8 cellular contexts compared by ENCODE assay signal in the genomic region with DNA sequence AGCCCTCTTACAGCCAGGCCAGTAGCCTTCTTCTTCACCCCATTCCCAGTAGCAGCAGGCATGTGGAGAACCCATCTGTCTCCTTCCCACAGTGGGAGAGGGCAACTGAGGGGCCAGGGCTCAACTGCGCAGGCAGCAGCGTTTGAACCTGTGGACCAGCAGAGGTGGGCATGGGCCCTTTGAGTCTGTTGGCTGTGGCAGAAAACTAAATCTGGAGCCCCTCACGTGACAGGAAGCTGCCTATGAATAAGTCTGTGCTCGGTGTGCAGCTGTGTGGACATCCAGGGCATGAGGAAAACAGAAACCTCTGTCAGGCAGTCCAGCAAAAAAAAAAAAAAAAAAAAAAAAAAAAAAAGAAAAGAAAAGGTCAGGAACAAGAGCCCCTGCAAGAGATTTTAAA.
DNase-seq lines count a peak whose midpoint lies in the region; ATAC-seq and TF ChIP-seq lines count a peak whose summit lies in the region.

No MANE protein-coding gene starts in this region.

- H3K9me3 ChIP-seq in ovary = no peaks in the 10 kb centered on the region

- no peak for TF ChIP-seq POLR2A in ovary (IDR thresholded peaks at IDR 0.05)

- H3K4me1 ChIP-seq in ovary (ENCODE audit: insufficient read depth) = no peaks in the 10 kb centered on the region

- 50 to 55% (median 52%) methylated on average over 4 of the region's 4 CpGs for WGBS in ovary, 3 donors

- intact Hi-C loops in ovary (cut with DNase I) = no loop called here

- H3K27ac Mint-ChIP-seq in stimulated activated naive CD8-positive, alpha-beta T cell treated with anti-CD3 and anti-CD28 coated beads, Interleukin-15, amount 100 ng/mL, for 72 hours = no peak overlapping the region
- no peak overlapping the region for H3K27ac Mint-ChIP-seq in stimulated activated naive B cell treated with anti-CD40 and anti-IgM and Interleukin-4, amounts not matched to agents 10 μg/mL and 1 μg/mL and 100 μg/mL, for 72 hours

- H3K27me3 Mint-ChIP-seq in stimulated activated naive CD8-positive, alpha-beta T cell treated with anti-CD3 and anti-CD28 coated beads, Interleukin-15, amount 100 ng/mL, for 72 hours = no peaks in the 10 kb centered on the region
- H3K27me3 Mint-ChIP-seq in stimulated activated naive B cell treated with anti-CD40 and anti-IgM and Interleukin-4, amounts not matched to agents 10 μg/mL and 1 μg/mL and 100 μg/mL, for 72 hours = no peaks in the 10 kb centered on the region

- H3K36me3 ChIP-seq in ovary = no peaks in the 10 kb centered on the region

- peak; percentile 67 for ATAC-seq in stimulated activated naive CD8-positive, alpha-beta T cell treated with anti-CD3 and anti-CD28 coated beads, Interleukin-15, amount 100 ng/mL, for 72 hours
- ATAC-seq in stimulated activated naive CD8-positive, alpha-beta T cell treated with anti-CD3 and anti-CD28 coated beads, Interleukin-15, Interleukin-2, amounts not matched to agents 100 U/mL and 50 U/mL, for 24 hours = no peak
- ATAC-seq in HG02938 (IDR thresholded peaks at IDR 0.05; ENCODE audit: unreplicated experiment) = peak; percentile 78
- ATAC-seq in stimulated activated naive B cell treated with anti-CD40 and anti-IgM and Interleukin-4, amounts not matched to agents 10 μg/mL and 1 μg/mL and 100 μg/mL, for 72 hours (replicated peaks) = peak; percentile 82 to 89

- no peak for TF ChIP-seq CTCF in ovary (IDR thresholded peaks at IDR 0.05)

- no peak overlapping the region for H3K4me3 ChIP-seq in ovary

- H3K9me3 Mint-ChIP-seq in stimulated activated naive CD8-positive, alpha-beta T cell treated with anti-CD3 and anti-CD28 coated beads, Interleukin-15, amount 100 ng/mL, for 72 hours = peaks cover 3% of the 10 kb centered on the region in 2 donors
- peaks cover 1 to 10% of the 10 kb centered on the region in 2 donors for H3K9me3 Mint-ChIP-seq in stimulated activated naive B cell treated with anti-CD40 and anti-IgM and Interleukin-4, amounts not matched to agents 10 μg/mL and 1 μg/mL and 100 μg/mL, for 72 hours

- no peaks in the 10 kb centered on the region for H3K27me3 ChIP-seq in ovary

- no peak overlapping the region for H3K27ac ChIP-seq in ovary

- H3K4me1 Mint-ChIP-seq in stimulated activated naive CD8-positive, alpha-beta T cell treated with anti-CD3 and anti-CD28 coated beads, Interleukin-15, amount 100 ng/mL, for 72 hours = peaks cover 32% of the 10 kb centered on the region
- peaks cover 24 to 43% of the 10 kb centered on the region in 2 donors for H3K4me1 Mint-ChIP-seq in stimulated activated naive B cell treated with anti-CD40 and anti-IgM and Interleukin-4, amounts not matched to agents 10 μg/mL and 1 μg/mL and 100 μg/mL, for 72 hours

- H3K4me3 Mint-ChIP-seq in stimulated activated naive CD8-positive, alpha-beta T cell treated with anti-CD3 and anti-CD28 coated beads, Interleukin-15, amount 100 ng/mL, for 72 hours = no peak overlapping the region
- peak overlapping the region in 1 of 2 donors; percentile 8 for H3K4me3 Mint-ChIP-seq in stimulated activated naive B cell treated with anti-CD40 and anti-IgM and Interleukin-4, amounts not matched to agents 10 μg/mL and 1 μg/mL and 100 μg/mL, for 72 hours

- H3K36me3 Mint-ChIP-seq in stimulated activated naive B cell treated with anti-CD40 and anti-IgM and Interleukin-4, amounts not matched to agents 10 μg/mL and 1 μg/mL and 100 μg/mL, for 72 hours = peaks cover 2 to 6% of the 10 kb centered on the region in 2 donors

- no peak for DNase-seq in stimulated activated naive CD8-positive, alpha-beta T cell treated with anti-CD3 and anti-CD28 coated beads, Interleukin-15, amount 100 ng/mL, for 72 hours
- DNase-seq in stimulated activated naive CD8-positive, alpha-beta T cell treated with anti-CD3 and anti-CD28 coated beads, Interleukin-15, Interleukin-2, amounts not matched to agents 100 U/mL and 50 U/mL, for 24 hours = no peak
- peak; percentile 31 for DNase-seq in RPMI7951 (ENCODE audit: low read depth)
- DNase-seq in stimulated activated naive B cell treated with anti-CD40 and anti-IgM and Interleukin-4, amounts not matched to agents 10 μg/mL and 1 μg/mL and 100 μg/mL, for 72 hours = peak; percentile 15
- DNase-seq in ovary = no peak
- DNase-seq in mucosa of gallbladder (ENCODE audit: low spot score) = no peak
- no peak for DNase-seq in activated CD4-positive, alpha-beta T cell treated with anti-CD3 and anti-CD28 coated beads, Interleukin-2, amount 50 U/mL, for 48 hours

- no peak for TF ChIP-seq EP300 in ovary (IDR thresholded peaks at IDR 0.05)

Comparison
In these comparisons a context has a peak if more than half of its experiments do, and no peak if none do; other contexts are left out.
1. DNase-seq: peak in RPMI7951 (single experiment) and stimulated activated naive B cell treated with anti-CD40 and anti-IgM and Interleukin-4, amounts not matched to agents 10 μg/mL and 1 μg/mL and 100 μg/mL, for 72 hours (single experiment); none in stimulated activated naive CD8-positive, alpha-beta T cell treated with anti-CD3 and anti-CD28 coated beads, Interleukin-15, amount 100 ng/mL, for 72 hours (0 of 2), stimulated activated naive CD8-positive, alpha-beta T cell treated with anti-CD3 and anti-CD28 coated beads, Interleukin-15, Interleukin-2, amounts not matched to agents 100 U/mL and 50 U/mL, for 24 hours (single experiment), ovary (0 of 5), mucosa of gallbladder (single experiment) and activated CD4-positive, alpha-beta T cell treated with anti-CD3 and anti-CD28 coated beads, Interleukin-2, amount 50 U/mL, for 48 hours (0 of 2).